Comparison of ENCODE assay signal across 8 cellular contexts in genomic region chr13:96984061-96984508, GRCh38.
DNase-seq lines count a peak whose midpoint lies in the region; ATAC-seq lines count a peak whose summit lies in the region.

No MANE protein-coding gene starts in this region.

- peak; percentile 100 for ATAC-seq in GM18867 (IDR thresholded peaks at IDR 0.05; ENCODE audit: unreplicated experiment)
- ATAC-seq in HG03045 (IDR thresholded peaks at IDR 0.05; ENCODE audit: unreplicated experiment) = peak; percentile 99

- H3K4me1 ChIP-seq in BLaER1 = peaks cover 37% of the 10 kb centered on the region

- H3K27ac ChIP-seq in BLaER1 (no peak overlapping the region), epithelial cell of prostate (peak overlapping the region; percentile 12)

- no peaks in the 10 kb centered on the region for H3K27me3 ChIP-seq in BLaER1

- DNase-seq in NOMO-1 (lab: John Stamatoyannopoulos, UW; ENCODE audit: unreplicated experiment in 2 of 2) (peak; percentile 39 to 59), epithelial cell of prostate (ENCODE audit: low read depth, low spot score) (peak; percentile 66), pons (ENCODE audit: low spot score) (peak; percentile 76), GDM1 (lab: John Stamatoyannopoulos, UW) (no peak), DMS114 treated with DMSO at 0.1 percent for 48 hours (lab: John Stamatoyannopoulos, UW; ENCODE audit: unreplicated experiment) (no peak)

- H3K36me3 ChIP-seq in BLaER1 = no peaks in the 10 kb centered on the region

- H3K9me3 ChIP-seq in BLaER1 = peaks cover 9% of the 10 kb centered on the region

- H3K4me2 ChIP-seq in BLaER1 = peak overlapping the region; percentile 60

- 0 out of 2 replicates have a peak overlapping the region, but pooled peaks have one; percentile 9 for H3K4me3 ChIP-seq in BLaER1

- no peak overlapping the region; the same call in 1 of the 2 replicates for H3K9ac ChIP-seq in BLaER1

- no peaks in the 10 kb centered on the region for H4K20me1 ChIP-seq in BLaER1

Comparison
In these comparisons a context has a peak if more than half of its experiments do, and no peak if none do; other contexts are left out.
1. DNase-seq: peak in NOMO-1 (2 of 2), epithelial cell of prostate (single experiment) and pons (single experiment); none in GDM1 (single experiment) and DMS114 treated with DMSO at 0.1 percent for 48 hours (single experiment).